In genomic region chrX:50100188-50100587, GRCh38 we compare ENCODE assay signal across 10 cellular contexts.
DNase-seq lines count a peak whose midpoint lies in the region; ATAC-seq and TF ChIP-seq lines count a peak whose summit lies in the region.
"Had no signal": no experiment of that assay in that cellular context is flagged by ENCODE, and none has a peak within 500 bp of the region (broad histone marks: within the 10 kb centered on the region; RNA-seq: fewer than 3 reads in every experiment).

No MANE protein-coding gene starts in this region.

- peak; percentile 53 for TF ChIP-seq CTCF in OCI-LY3 (IDR thresholded peaks at IDR 0.05; ENCODE audit: low read depth, low read length)
- TF ChIP-seq CTCF in testis (IDR thresholded peaks at IDR 0.05), result peak in 2 of 3 experiments; percentile 10 to 16

- H3K9me3 Mint-ChIP-seq in activated CD4-positive, alpha-beta T cell treated with anti-CD3 and anti-CD28 coated beads for 36 hours (ENCODE audit: low read depth), result no peaks in the 10 kb centered on the region

- H4K20me1 ChIP-seq in OCI-LY3 (ENCODE audit: insufficient read depth, low read length), result no peaks in the 10 kb centered on the region

- DNase-seq in activated CD4-positive, alpha-beta T cell treated with anti-CD3 and anti-CD28 coated beads for 36 hours, result peak; percentile 4
- no peak for DNase-seq in activated CD4-positive, alpha-beta T cell treated with anti-CD3 and anti-CD28 coated beads for 4 hours
- peak; percentile 2 for DNase-seq in foreskin melanocyte
- DNase-seq in testis, result peak; percentile 16
- DNase-seq in NCI-H128 (lab: John Stamatoyannopoulos, UW; ENCODE audit: unreplicated experiment), result no peak
- no peak for DNase-seq in NCI-H774 (lab: John Stamatoyannopoulos, UW)
- DNase-seq: COR-L47 had no signal

- no peak overlapping the region for H2AFZ ChIP-seq in OCI-LY3 (ENCODE audit: low read depth, low read length)

- peaks cover 2% of the 10 kb centered on the region for H3K4me1 Mint-ChIP-seq in activated CD4-positive, alpha-beta T cell treated with anti-CD3 and anti-CD28 coated beads for 36 hours

- no peak for TF ChIP-seq POLR2A in testis (IDR thresholded peaks at IDR 0.05)

- H3K27ac ChIP-seq in OCI-LY3 (ENCODE audit: low read length) (no peak overlapping the region), testis (no peak overlapping the region)
- H3K27ac ChIP-seq: thoracic aorta had no signal

- H3K4me3 ChIP-seq in OCI-LY3 (ENCODE audit: low read length) (no peak overlapping the region), testis (no peak overlapping the region)
- H3K4me3 ChIP-seq: thoracic aorta had no signal

- POLR2A ChIA-PET in activated CD4-positive, alpha-beta T cell treated with anti-CD3 and anti-CD28 coated beads for 36 hours (lab: Charles Lee), result no interaction called here

- no peaks in the 10 kb centered on the region for H3K36me3 ChIP-seq in OCI-LY3 (replicated peaks; ENCODE audit: low read depth, low read length)
- no peaks in the 10 kb centered on the region for H3K36me3 ChIP-seq in testis (ENCODE audit: low read depth, missing control alignments)
- H3K36me3 ChIP-seq: thoracic aorta had no signal

- H3K27me3 Mint-ChIP-seq in activated CD4-positive, alpha-beta T cell treated with anti-CD3 and anti-CD28 coated beads for 36 hours, result no peaks in the 10 kb centered on the region

- H3K4me3 Mint-ChIP-seq in activated CD4-positive, alpha-beta T cell treated with anti-CD3 and anti-CD28 coated beads for 36 hours, result no peak overlapping the region

- no peak overlapping the region for H3K9ac ChIP-seq in OCI-LY3 (ENCODE audit: low read length)

- H3K4me1 ChIP-seq in OCI-LY3 (ENCODE audit: low read length) (peaks cover 7% of the 10 kb centered on the region; the same call in 1 of the 2 replicates), testis (no peaks in the 10 kb centered on the region)

- CTCF ChIA-PET in activated CD4-positive, alpha-beta T cell treated with anti-CD3 and anti-CD28 coated beads for 36 hours (lab: Charles Lee), result interaction anchor here (0.8 kb wide), 1 partner anchor 484 kb away, joined by 3 read pairs; no protein-coding TSS in a partner anchor

- H3K27ac Mint-ChIP-seq in activated CD4-positive, alpha-beta T cell treated with anti-CD3 and anti-CD28 coated beads for 36 hours, result no peak overlapping the region

- H3K4me2 ChIP-seq in OCI-LY3 (ENCODE audit: low read length), result no peak overlapping the region

- no peaks in the 10 kb centered on the region for H3K36me3 Mint-ChIP-seq in activated CD4-positive, alpha-beta T cell treated with anti-CD3 and anti-CD28 coated beads for 36 hours (ENCODE audit: low read depth)

- H3K9me3 ChIP-seq in OCI-LY3 (ENCODE audit: insufficient read depth, low read length) (no peaks in the 10 kb centered on the region), testis (no peaks in the 10 kb centered on the region)
- H3K9me3 ChIP-seq: thoracic aorta had no signal

- WGBS in testis, 2 donors, result 53 to 57% methylated on average over 3 of the region's 3 CpGs

- intact Hi-C loops in activated CD4-positive, alpha-beta T cell treated with anti-CD3 and anti-CD28 coated beads for 36 hours (cut with DNase I, micrococcal nuclease), result loop anchor here (5.0 to 10.0 kb wide), 2 partner anchors 477 to 485 kb away; no protein-coding TSS in a partner anchor
- intact Hi-C loops in testis (cut with DNase I; ENCODE audit: low total_unique reads), result no loop called here

- H3K27me3 ChIP-seq in OCI-LY3 (ENCODE audit: low read depth, low read length) (no peaks in the 10 kb centered on the region), testis (no peaks in the 10 kb centered on the region)

- no peak for ATAC-seq in activated CD4-positive, alpha-beta T cell treated with anti-CD3 and anti-CD28 coated beads for 36 hours
- ATAC-seq in GM19455 (IDR thresholded peaks at IDR 0.05; ENCODE audit: unreplicated experiment), result no peak

- no peaks in the 10 kb centered on the region for H3K79me2 ChIP-seq in OCI-LY3 (ENCODE audit: low read length)

Comparison
In these comparisons a context has a peak if more than half of its experiments do, and no peak if none do; other contexts are left out.
1. DNase-seq: peak in activated CD4-positive, alpha-beta T cell treated with anti-CD3 and anti-CD28 coated beads for 36 hours (single experiment), foreskin melanocyte (single experiment) and testis (single experiment); none in activated CD4-positive, alpha-beta T cell treated with anti-CD3 and anti-CD28 coated beads for 4 hours (0 of 2), NCI-H128 (single experiment) and NCI-H774 (single experiment).